In the genomic region with DNA sequence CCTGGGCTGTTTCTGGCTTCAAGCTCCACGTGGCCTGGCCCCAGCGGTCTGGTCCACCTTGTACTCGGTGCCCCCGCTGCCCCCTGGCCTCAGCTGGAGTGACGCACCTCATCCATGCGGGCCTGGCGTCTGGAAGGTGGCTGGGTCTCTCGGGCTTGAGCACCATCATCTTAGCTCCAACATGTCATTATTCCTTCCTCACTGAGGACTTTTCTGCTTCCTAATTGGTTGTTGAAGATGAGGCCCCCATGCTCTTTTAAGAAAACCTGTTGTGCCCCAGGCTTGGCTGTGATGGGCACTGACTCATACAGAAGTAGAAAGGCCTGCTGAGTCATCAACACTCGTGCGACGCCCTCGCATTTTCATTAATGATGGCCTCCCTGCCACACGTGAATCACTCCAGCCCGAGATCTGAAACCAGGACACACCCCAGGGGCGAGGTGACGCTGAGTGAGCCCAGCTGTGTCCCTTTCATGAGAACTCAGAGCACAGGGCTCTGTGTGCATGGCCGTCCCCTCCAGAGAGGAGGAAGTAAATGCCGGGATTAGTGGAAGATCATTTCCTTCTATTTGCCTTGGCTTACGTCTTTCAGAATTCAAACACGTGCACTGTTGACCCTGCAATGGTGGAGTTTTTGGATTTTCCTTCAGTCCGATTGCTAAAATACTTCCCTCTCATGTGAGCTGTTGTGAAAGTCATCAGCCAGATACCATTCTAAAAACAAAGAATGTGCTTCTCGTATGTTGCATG, we compare ENCODE assay signal across 1 cellular context.
TF ChIP-seq lines count a peak whose summit lies in the region.

No MANE protein-coding gene starts in this region.

TF ChIP-seq in GM23338, 12 proteins besides CTCF, POLR2A, EP300 and RAD21 (continued from another document):
- TF ChIP-seq, protein P1, sequence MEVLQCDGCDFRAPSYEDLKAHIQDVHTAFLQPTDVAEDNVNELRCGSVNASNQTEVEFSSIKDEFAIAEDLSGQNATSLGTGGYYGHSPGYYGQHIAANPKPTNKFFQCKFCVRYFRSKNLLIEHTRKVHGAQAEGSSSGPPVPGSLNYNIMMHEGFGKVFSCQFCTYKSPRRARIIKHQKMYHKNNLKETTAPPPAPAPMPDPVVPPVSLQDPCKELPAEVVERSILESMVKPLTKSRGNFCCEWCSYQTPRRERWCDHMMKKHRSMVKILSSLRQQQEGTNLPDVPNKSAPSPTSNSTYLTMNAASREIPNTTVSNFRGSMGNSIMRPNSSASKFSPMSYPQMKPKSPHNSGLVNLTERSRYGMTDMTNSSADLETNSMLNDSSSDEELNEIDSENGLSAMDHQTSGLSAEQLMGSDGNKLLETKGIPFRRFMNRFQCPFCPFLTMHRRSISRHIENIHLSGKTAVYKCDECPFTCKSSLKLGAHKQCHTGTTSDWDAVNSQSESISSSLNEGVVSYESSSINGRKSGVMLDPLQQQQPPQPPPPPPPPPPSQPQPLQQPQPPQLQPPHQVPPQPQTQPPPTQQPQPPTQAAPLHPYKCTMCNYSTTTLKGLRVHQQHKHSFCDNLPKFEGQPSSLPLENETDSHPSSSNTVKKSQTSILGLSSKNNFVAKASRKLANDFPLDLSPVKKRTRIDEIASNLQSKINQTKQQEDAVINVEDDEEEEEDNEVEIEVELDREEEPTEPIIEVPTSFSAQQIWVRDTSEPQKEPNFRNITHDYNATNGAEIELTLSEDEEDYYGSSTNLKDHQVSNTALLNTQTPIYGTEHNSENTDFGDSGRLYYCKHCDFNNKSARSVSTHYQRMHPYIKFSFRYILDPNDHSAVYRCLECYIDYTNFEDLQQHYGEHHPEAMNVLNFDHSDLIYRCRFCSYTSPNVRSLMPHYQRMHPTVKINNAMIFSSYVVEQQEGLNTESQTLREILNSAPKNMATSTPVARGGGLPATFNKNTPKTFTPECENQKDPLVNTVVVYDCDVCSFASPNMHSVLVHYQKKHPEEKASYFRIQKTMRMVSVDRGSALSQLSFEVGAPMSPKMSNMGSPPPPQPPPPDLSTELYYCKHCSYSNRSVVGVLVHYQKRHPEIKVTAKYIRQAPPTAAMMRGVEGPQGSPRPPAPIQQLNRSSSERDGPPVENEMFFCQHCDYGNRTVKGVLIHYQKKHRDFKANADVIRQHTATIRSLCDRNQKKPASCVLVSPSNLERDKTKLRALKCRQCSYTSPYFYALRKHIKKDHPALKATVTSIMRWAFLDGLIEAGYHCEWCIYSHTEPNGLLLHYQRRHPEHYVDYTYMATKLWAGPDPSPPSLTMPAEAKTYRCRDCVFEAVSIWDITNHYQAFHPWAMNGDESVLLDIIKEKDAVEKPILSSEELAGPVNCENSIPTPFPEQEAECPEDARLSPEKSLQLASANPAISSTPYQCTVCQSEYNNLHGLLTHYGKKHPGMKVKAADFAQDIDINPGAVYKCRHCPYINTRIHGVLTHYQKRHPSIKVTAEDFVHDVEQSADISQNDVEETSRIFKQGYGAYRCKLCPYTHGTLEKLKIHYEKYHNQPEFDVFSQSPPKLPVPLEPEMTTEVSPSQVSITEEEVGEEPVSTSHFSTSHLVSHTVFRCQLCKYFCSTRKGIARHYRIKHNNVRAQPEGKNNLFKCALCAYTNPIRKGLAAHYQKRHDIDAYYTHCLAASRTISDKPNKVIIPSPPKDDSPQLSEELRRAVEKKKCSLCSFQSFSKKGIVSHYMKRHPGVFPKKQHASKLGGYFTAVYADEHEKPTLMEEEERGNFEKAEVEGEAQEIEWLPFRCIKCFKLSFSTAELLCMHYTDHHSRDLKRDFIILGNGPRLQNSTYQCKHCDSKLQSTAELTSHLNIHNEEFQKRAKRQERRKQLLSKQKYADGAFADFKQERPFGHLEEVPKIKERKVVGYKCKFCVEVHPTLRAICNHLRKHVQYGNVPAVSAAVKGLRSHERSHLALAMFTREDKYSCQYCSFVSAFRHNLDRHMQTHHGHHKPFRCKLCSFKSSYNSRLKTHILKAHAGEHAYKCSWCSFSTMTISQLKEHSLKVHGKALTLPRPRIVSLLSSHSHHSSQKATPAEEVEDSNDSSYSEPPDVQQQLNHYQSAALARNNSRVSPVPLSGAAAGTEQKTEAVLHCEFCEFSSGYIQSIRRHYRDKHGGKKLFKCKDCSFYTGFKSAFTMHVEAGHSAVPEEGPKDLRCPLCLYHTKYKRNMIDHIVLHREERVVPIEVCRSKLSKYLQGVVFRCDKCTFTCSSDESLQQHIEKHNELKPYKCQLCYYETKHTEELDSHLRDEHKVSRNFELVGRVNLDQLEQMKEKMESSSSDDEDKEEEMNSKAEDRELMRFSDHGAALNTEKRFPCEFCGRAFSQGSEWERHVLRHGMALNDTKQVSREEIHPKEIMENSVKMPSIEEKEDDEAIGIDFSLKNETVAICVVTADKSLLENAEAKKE (CRISPR knock-in tag; IDR thresholded peaks at IDR 0.05), result no peak
- no peak for TF ChIP-seq NANOG (IDR thresholded peaks at IDR 0.05; ENCODE audit: borderline replicate concordance)
- no peak for TF ChIP-seq STAT1 (IDR thresholded peaks at IDR 0.05; ENCODE audit: unreplicated experiment)
- TF ChIP-seq, protein P2, sequence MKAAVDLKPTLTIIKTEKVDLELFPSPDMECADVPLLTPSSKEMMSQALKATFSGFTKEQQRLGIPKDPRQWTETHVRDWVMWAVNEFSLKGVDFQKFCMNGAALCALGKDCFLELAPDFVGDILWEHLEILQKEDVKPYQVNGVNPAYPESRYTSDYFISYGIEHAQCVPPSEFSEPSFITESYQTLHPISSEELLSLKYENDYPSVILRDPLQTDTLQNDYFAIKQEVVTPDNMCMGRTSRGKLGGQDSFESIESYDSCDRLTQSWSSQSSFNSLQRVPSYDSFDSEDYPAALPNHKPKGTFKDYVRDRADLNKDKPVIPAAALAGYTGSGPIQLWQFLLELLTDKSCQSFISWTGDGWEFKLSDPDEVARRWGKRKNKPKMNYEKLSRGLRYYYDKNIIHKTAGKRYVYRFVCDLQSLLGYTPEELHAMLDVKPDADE (IDR thresholded peaks at IDR 0.05), result no peak
- TF ChIP-seq, protein P3, sequence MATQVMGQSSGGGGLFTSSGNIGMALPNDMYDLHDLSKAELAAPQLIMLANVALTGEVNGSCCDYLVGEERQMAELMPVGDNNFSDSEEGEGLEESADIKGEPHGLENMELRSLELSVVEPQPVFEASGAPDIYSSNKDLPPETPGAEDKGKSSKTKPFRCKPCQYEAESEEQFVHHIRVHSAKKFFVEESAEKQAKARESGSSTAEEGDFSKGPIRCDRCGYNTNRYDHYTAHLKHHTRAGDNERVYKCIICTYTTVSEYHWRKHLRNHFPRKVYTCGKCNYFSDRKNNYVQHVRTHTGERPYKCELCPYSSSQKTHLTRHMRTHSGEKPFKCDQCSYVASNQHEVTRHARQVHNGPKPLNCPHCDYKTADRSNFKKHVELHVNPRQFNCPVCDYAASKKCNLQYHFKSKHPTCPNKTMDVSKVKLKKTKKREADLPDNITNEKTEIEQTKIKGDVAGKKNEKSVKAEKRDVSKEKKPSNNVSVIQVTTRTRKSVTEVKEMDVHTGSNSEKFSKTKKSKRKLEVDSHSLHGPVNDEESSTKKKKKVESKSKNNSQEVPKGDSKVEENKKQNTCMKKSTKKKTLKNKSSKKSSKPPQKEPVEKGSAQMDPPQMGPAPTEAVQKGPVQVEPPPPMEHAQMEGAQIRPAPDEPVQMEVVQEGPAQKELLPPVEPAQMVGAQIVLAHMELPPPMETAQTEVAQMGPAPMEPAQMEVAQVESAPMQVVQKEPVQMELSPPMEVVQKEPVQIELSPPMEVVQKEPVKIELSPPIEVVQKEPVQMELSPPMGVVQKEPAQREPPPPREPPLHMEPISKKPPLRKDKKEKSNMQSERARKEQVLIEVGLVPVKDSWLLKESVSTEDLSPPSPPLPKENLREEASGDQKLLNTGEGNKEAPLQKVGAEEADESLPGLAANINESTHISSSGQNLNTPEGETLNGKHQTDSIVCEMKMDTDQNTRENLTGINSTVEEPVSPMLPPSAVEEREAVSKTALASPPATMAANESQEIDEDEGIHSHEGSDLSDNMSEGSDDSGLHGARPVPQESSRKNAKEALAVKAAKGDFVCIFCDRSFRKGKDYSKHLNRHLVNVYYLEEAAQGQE (IDR thresholded peaks at IDR 0.05; ENCODE audit: unreplicated experiment), result no peak
- no peak for TF ChIP-seq EZH2 (IDR thresholded peaks at IDR 0.05; ENCODE audit: low read depth, unreplicated experiment)
TF ChIP-seq in GM23338: peak in this region for 0.
